ENCODE assay signal across 8 cellular contexts in genomic region chr3:127754411-127755304, GRCh38.
A peak's percentile ranks its signal among the peaks of the same experiment; 100 is the strongest.
DNase-seq lines count a peak whose midpoint lies in the region; ATAC-seq and TF ChIP-seq lines count a peak whose summit lies in the region.

No MANE protein-coding gene starts in this region.

- no peaks in the 10 kb centered on the region for H3K36me3 Mint-ChIP-seq in Calu3 (ENCODE audit: insufficient read depth, unreplicated experiment)
- H3K36me3 Mint-ChIP-seq in type B pancreatic cell = no peaks in the 10 kb centered on the region

- intact Hi-C loops in Calu3 (cut with micrococcal nuclease; ENCODE audit: unreplicated experiment) (no loop called here), posterior vena cava (cut with DNase I) (loop anchor here in 1 of 2 donors (5.0 kb wide), 1 partner anchor 68 kb away; the partner anchor contains the start of gene MGLL)

- H3K9me3 Mint-ChIP-seq in Calu3 (ENCODE audit: low read depth, unreplicated experiment) = no peaks in the 10 kb centered on the region
- H3K9me3 Mint-ChIP-seq in type B pancreatic cell = no peaks in the 10 kb centered on the region

- CTCF ChIA-PET in Calu3 (lab: Charles Lee) = no interaction called here

- TF ChIP-seq CTCF in Calu3 (IDR thresholded peaks at IDR 0.05; ENCODE audit: unreplicated experiment) (peak; percentile 13), type B pancreatic cell (conservative IDR thresholded peaks at IDR 0.05) (no peak)

- H3K4me3 Mint-ChIP-seq in Calu3 (ENCODE audit: low read depth, unreplicated experiment) (no peak overlapping the region), type B pancreatic cell (no peak overlapping the region)

- H3K4me1 Mint-ChIP-seq in Calu3 (ENCODE audit: low read depth, unreplicated experiment) (peaks cover 20% of the 10 kb centered on the region), type B pancreatic cell (ENCODE audit: unreplicated experiment) (peaks cover 6% of the 10 kb centered on the region)

- H3K27ac Mint-ChIP-seq in Calu3 (ENCODE audit: unreplicated experiment) (no peak overlapping the region), type B pancreatic cell (no peak overlapping the region)

- DNase-seq in Calu3 = no peak
- DNase-seq in activated CD8-positive, alpha-beta memory T cell treated with anti-CD3 and anti-CD28 coated beads, Interleukin-2, amount 50 U/mL, for 48 hours = peak; percentile 64
- DNase-seq in posterior vena cava (ENCODE audit: low spot score) = peak; percentile 55
- DNase-seq in LoVo (ENCODE audit: low spot score) = no peak
- no peak for DNase-seq in type B pancreatic cell (ENCODE audit: extremely low spot score, unreplicated experiment)
- no peak for DNase-seq in cerebellar cortex (ENCODE audit: low spot score)
- DNase-seq in GOT3 (lab: John Stamatoyannopoulos, UW) = no peak

- no TSS peak for BruUV-seq in Calu3 (replicated peaks; lab: Mats Ljungman, UMichigan)

- peak; percentile 18 for ATAC-seq in GM19463 (IDR thresholded peaks at IDR 0.05; ENCODE audit: unreplicated experiment)

- H3K27me3 Mint-ChIP-seq in Calu3 (ENCODE audit: unreplicated experiment) (no peaks in the 10 kb centered on the region), type B pancreatic cell (peaks cover 2% of the 10 kb centered on the region)

Comparison
In these comparisons a context has a peak if more than half of its experiments do, and no peak if none do; other contexts are left out.
1. DNase-seq: peak in activated CD8-positive, alpha-beta memory T cell treated with anti-CD3 and anti-CD28 coated beads, Interleukin-2, amount 50 U/mL, for 48 hours (single experiment) and posterior vena cava (single experiment); none in Calu3 (single experiment), LoVo (single experiment), type B pancreatic cell (single experiment), cerebellar cortex (single experiment) and GOT3 (single experiment).